ENCODE assay signal across 23 cellular contexts in the genomic region with DNA sequence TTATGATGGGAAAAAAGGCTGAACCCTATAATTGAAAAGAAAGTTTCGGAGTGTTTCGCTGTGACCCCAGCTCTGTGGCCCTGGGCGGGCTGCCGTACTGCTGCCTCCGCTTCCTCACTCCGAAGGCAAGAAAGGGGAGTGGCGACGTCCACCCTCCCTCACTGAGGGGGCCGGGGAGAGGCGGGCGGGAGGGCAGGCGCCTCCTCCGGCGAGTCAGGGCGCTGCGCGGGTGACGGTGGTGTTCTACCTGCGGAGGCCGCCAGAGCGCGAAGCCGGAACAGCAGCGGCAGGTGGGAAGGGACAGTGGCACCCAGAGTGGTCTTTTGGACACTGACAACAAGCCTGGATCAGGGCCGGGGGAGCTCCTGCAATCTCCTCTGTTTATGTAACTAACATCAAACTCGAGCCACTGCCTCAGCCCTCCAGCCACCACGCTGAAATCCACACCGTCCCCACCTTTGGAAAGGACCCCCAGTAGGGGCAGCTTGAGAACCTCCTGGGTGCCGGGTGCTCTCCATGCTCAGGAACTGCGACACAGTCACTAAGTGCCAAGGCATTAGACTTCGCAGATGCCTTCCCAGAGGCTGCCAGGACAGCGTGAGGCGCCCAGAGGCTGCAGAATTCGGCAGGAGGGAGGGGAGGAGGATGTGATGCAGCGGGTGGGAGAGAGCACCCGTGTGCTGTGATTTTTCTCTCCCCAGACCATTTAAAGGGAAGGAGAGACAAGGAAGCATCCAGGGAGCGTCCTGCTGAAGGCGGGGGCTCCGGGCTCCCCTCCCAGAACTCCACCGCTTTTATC. TPM values are rescaled to one million over a fixed set of nuclear protein-coding genes. Genes with fewer than 3 reads are reported as not detected.
DNase-seq lines count a peak whose midpoint lies in the region; ATAC-seq, FAIRE-seq and TF ChIP-seq lines count a peak whose summit lies in the region.
"Had no signal": no experiment of that assay in that cellular context is flagged by ENCODE, and none has a peak within 500 bp of the region (broad histone marks: within the 10 kb centered on the region; RNA-seq: fewer than 3 reads in every experiment).

No MANE protein-coding gene starts in this region.

- H3K27me3 ChIP-seq in H9 (ENCODE audit: insufficient read depth, low read length) (no peaks in the 10 kb centered on the region), endodermal cell (ENCODE audit: control insufficient read depth, insufficient read depth, low read length, poor library complexity, severe bottlenecking) (no peaks in the 10 kb centered on the region), iPS DF 6.9 (ENCODE audit: control insufficient read depth, insufficient read depth, low read length) (no peaks in the 10 kb centered on the region), pancreas (no peaks in the 10 kb centered on the region)
- H3K27me3 ChIP-seq: upper lobe of left lung had no signal

- H3K4me3 Mint-ChIP-seq in H9 (no peak overlapping the region), endodermal cell (no peak overlapping the region)
- H3K4me3 Mint-ChIP-seq: activated CD4-positive, alpha-beta T cell treated with anti-CD3 and anti-CD28 coated beads, Interleukin-2, amount 10 ng/mL, durations not matched to agents 7 days and 5 days; CD4-positive, alpha-beta memory T cell had no signal

- H2BK120ac ChIP-seq in H9 (ENCODE audit: low read depth, low read length, poor library complexity, severe bottlenecking), result no peak overlapping the region

- peaks cover 6 to 10% of the 10 kb centered on the region in 2 experiments for H3K4me1 Mint-ChIP-seq in H9
- peaks cover 5% of the 10 kb centered on the region for H3K4me1 Mint-ChIP-seq in endodermal cell

- no peaks in the 10 kb centered on the region for H3K9me3 Mint-ChIP-seq in H9
- no peaks in the 10 kb centered on the region for H3K9me3 Mint-ChIP-seq in endodermal cell
- H3K9me3 Mint-ChIP-seq: activated CD4-positive, alpha-beta T cell treated with anti-CD3 and anti-CD28 coated beads, Interleukin-2, amount 10 ng/mL, durations not matched to agents 7 days and 5 days; naive B cell had no signal

- H3K4me2 ChIP-seq in H9 (ENCODE audit: insufficient read depth, insufficient read length, low read length), result no peak overlapping the region

- DNase-seq in H9, result peak; percentile 89
- peak; percentile 92 for DNase-seq in endodermal cell
- peak; percentile 39 for DNase-seq in iPS DF 6.9 (ENCODE audit: low read depth, low spot score)
- no peak for DNase-seq in pancreas
- no peak for DNase-seq in GF-D8 (lab: John Stamatoyannopoulos, UW)
- DNase-seq in HK-2 (ENCODE audit: unreplicated experiment), result no peak
- no peak for DNase-seq in activated T-cell treated with anti-CD3 and anti-CD28 coated beads, Interleukin-2, amount 50 U/mL, for 48 hours
- DNase-seq in effector CD4-positive, alpha-beta T cell, result no peak
- DNase-seq: activated CD4-positive, alpha-beta T cell treated with anti-CD3 and anti-CD28 coated beads, Interleukin-2, amount 10 ng/mL, durations not matched to agents 7 days and 5 days; activated CD8-positive, alpha-beta memory T cell treated with anti-CD3 and anti-CD28 coated beads, Interleukin-2, amount 50 U/mL, for 48 hours; activated gamma-delta T cell treated with Interleukin-2 at 50 U/mL for 16 hours; amniotic stem cell; CD4-positive, alpha-beta memory T cell; KBM-7; naive B cell; NCI-H2081 treated with DMSO at 0.1 percent for 48 hours; NCI-H510A; stimulated activated naive CD4-positive, alpha-beta T cell had no signal

- H4K91ac ChIP-seq in H9 (ENCODE audit: insufficient read length, low read depth, low read length), result no peak overlapping the region

- H3K79me2 ChIP-seq in H9 (ENCODE audit: insufficient read depth, low read length), result no peaks in the 10 kb centered on the region

- H2BK12ac ChIP-seq in H9 (ENCODE audit: insufficient read length, low read depth, low read length), result no peak overlapping the region

- H3K27me3 Mint-ChIP-seq in H9 (ENCODE audit: low read depth) (no peaks in the 10 kb centered on the region; the same call in 1 of the 2 replicates), endodermal cell (ENCODE audit: insufficient read depth) (no peaks in the 10 kb centered on the region)
- H3K27me3 Mint-ChIP-seq: activated CD4-positive, alpha-beta T cell treated with anti-CD3 and anti-CD28 coated beads, Interleukin-2, amount 10 ng/mL, durations not matched to agents 7 days and 5 days; CD4-positive, alpha-beta memory T cell; naive B cell had no signal

- no peak overlapping the region for H3K27ac Mint-ChIP-seq in H9
- H3K27ac Mint-ChIP-seq in endodermal cell, result no peak overlapping the region
- H3K27ac Mint-ChIP-seq: activated CD4-positive, alpha-beta T cell treated with anti-CD3 and anti-CD28 coated beads, Interleukin-2, amount 10 ng/mL, durations not matched to agents 7 days and 5 days had no signal

- no CpG with 5 or more reads among the region's 40 CpGs for WGBS in H9 (ENCODE audit: extremely low coverage, insufficient read length, low lambda C conversion rate)
- WGBS in endodermal cell (ENCODE audit: insufficient coverage in 1 of 2, insufficient read length in 1 of 2), 2 experiments, result 72 to 90% methylated on average over 27 to 40 of the region's 40 CpGs
- no CpG with 5 or more reads among the region's 40 CpGs for WGBS in iPS DF 6.9 (ENCODE audit: insufficient coverage, insufficient read length)
- WGBS in pancreas, 2 donors, result 83 to 86% methylated on average over 34 to 40 of the region's 40 CpGs

- peak; percentile 78 for TF ChIP-seq CTCF in H9 (conservative IDR thresholded peaks at IDR 0.05)
- peak; percentile 82 for TF ChIP-seq CTCF in endodermal cell (conservative IDR thresholded peaks at IDR 0.05)
- TF ChIP-seq CTCF in pancreas (IDR thresholded peaks at IDR 0.05), result no peak

- H4K8ac ChIP-seq in H9 (replicated peaks; ENCODE audit: insufficient read length, low read depth, low read length), result no peak overlapping the region

- no peaks in the 10 kb centered on the region for H3K79me1 ChIP-seq in H9 (ENCODE audit: insufficient read depth, low read depth, low read length, poor library complexity, severe bottlenecking)

- no peak overlapping the region for H3K14ac ChIP-seq in H9 (ENCODE audit: insufficient read depth, low read length)

- H2BK15ac ChIP-seq in H9 (ENCODE audit: low read depth, low read length), result no peak overlapping the region

- H3K18ac ChIP-seq in H9 (ENCODE audit: insufficient read length, low read depth, low read length), result no peak overlapping the region

- H3K4me1 ChIP-seq in H9 (ENCODE audit: insufficient read depth, low read length) (no peaks in the 10 kb centered on the region), endodermal cell (ENCODE audit: control insufficient read depth, insufficient read depth, low read length) (no peaks in the 10 kb centered on the region), iPS DF 6.9 (ENCODE audit: control insufficient read depth, insufficient read depth, low read length) (peaks cover 1% of the 10 kb centered on the region; the same call in 1 of the 2 replicates), pancreas (no peaks in the 10 kb centered on the region)

- H4K20me1 ChIP-seq in H9 (ENCODE audit: control insufficient read depth, insufficient read depth, insufficient read length), result no peaks in the 10 kb centered on the region

- H3K36me3 Mint-ChIP-seq in H9 (ENCODE audit: insufficient read depth in 1 of 3, low read depth in 3 of 3), result no peaks in the 10 kb centered on the region; a peak in 1 of 7 replicates
- H3K36me3 Mint-ChIP-seq in endodermal cell (ENCODE audit: low read depth), result no peaks in the 10 kb centered on the region

- no peak overlapping the region for H3T11ph ChIP-seq in H9 (ENCODE audit: low read length)

- no peak overlapping the region for H2AFZ ChIP-seq in H9 (ENCODE audit: low read length)

- ATAC-seq in pancreas, result peak; percentile 32 to 66 (median 35)

- H3K9ac ChIP-seq in H9 (ENCODE audit: extremely low read depth, insufficient read length, low read length), result no peak overlapping the region
- no peak overlapping the region for H3K9ac ChIP-seq in endodermal cell (ENCODE audit: extremely low read depth, low read length, poor library complexity, severe bottlenecking)

- H3K56ac ChIP-seq in H9 (ENCODE audit: insufficient read length, low read depth, low read length), result no peak overlapping the region

- intact Hi-C loops in pancreas (cut with DNase I), result no loop called here

- H2BK5ac ChIP-seq in H9 (ENCODE audit: insufficient read length, low read length), result no peak overlapping the region

- no peak overlapping the region for H3K23ac ChIP-seq in H9 (ENCODE audit: insufficient read length, low read depth, low read length)

- no peak overlapping the region for H3K27ac ChIP-seq in H9 (ENCODE audit: insufficient read length, low read depth, low read length)
- H3K27ac ChIP-seq in endodermal cell (ENCODE audit: low read depth, low read length), result no peak overlapping the region
- no peak overlapping the region for H3K27ac ChIP-seq in iPS DF 6.9 (ENCODE audit: low read length)
- H3K27ac ChIP-seq in pancreas, result no peak overlapping the region
- H3K27ac ChIP-seq: HL-60, RWPE1, upper lobe of left lung had no signal

- no peak overlapping the region for H2BK20ac ChIP-seq in H9 (ENCODE audit: low read depth, low read length, poor library complexity, severe bottlenecking)

- H3K23me2 ChIP-seq in H9 (ENCODE audit: insufficient read length, low read depth, low read length, poor library complexity, severe bottlenecking), result no peaks in the 10 kb centered on the region

- H3K36me3 ChIP-seq in endodermal cell (ENCODE audit: control insufficient read depth, insufficient read depth, low read length) (no peaks in the 10 kb centered on the region), iPS DF 6.9 (ENCODE audit: control insufficient read depth, insufficient read depth, low read length) (no peaks in the 10 kb centered on the region; the same call in 1 of the 2 replicates), pancreas (no peaks in the 10 kb centered on the region)
- H3K36me3 ChIP-seq: upper lobe of left lung had no signal

- H4K5ac ChIP-seq in H9 (ENCODE audit: insufficient read length, low read depth, low read length), result no peak overlapping the region

- H2AK5ac ChIP-seq in H9 (ENCODE audit: insufficient read length, low read length), result no peak overlapping the region

- no peak for FAIRE-seq in pancreas (lab: Jason Lieb, UNC)
- FAIRE-seq: endothelial cell of umbilical vein, frontal cortex had no signal

- H3K4me3 ChIP-seq in endodermal cell (ENCODE audit: low read length) (no peak overlapping the region), iPS DF 6.9 (ENCODE audit: low read length) (no peak overlapping the region), pancreas (no peak overlapping the region)
- H3K4me3 ChIP-seq: upper lobe of left lung had no signal

- H3K4ac ChIP-seq in H9 (ENCODE audit: low read depth, low read length), result no peak overlapping the region

- H3K9me3 ChIP-seq in H9 (ENCODE audit: control insufficient read depth, low read depth, low read length), result no peaks in the 10 kb centered on the region
- no peaks in the 10 kb centered on the region for H3K9me3 ChIP-seq in endodermal cell (ENCODE audit: control insufficient read depth, low read length)
- no peaks in the 10 kb centered on the region for H3K9me3 ChIP-seq in iPS DF 6.9 (ENCODE audit: control insufficient read depth, insufficient read depth, low read length)
- H3K9me3 ChIP-seq in pancreas, result no peaks in the 10 kb centered on the region
- H3K9me3 ChIP-seq: upper lobe of left lung had no signal

RNA-seq across cellular contexts. Expression of gene BID, which starts 25.5 kb away (rescaled TPM):
- total RNA-seq in H9 (2021) (23.2 and 25.5 TPM in 2 replicates), endodermal cell (10 to 100 TPM; 20.1 to 24.4 TPM), pancreas (10 to 100 TPM in 1 of 6 donors, 1 to 10 TPM in 5; 3.2 to 15.7 (median 6.6) TPM)
- polyA plus RNA-seq in endodermal cell (2013, experiment 1 of 2), result 22.8 TPM
- 19.1 TPM for polyA plus RNA-seq in endodermal cell (2013, experiment 2 of 2)
- polyA plus RNA-seq in pancreas, result 10 to 100 TPM in 1 of 2 donors, 1 to 10 TPM in 1; 8.2 to 10.2 TPM

Comparison
In these comparisons a context has a peak if more than half of its experiments do, and no peak if none do; other contexts are left out.
1. DNase-seq: peak in H9 (single experiment), endodermal cell (single experiment) and iPS DF 6.9 (single experiment); none in pancreas (0 of 6), GF-D8 (single experiment), HK-2 (single experiment), activated T-cell treated with anti-CD3 and anti-CD28 coated beads, Interleukin-2, amount 50 U/mL, for 48 hours (0 of 2) and effector CD4-positive, alpha-beta T cell (single experiment).
2. CTCF ChIP-seq: peak in H9 (single experiment) and endodermal cell (single experiment); none in pancreas (0 of 4).